ENCODE assay signal across 15 cellular contexts in genomic region chr15:49171790-49172189, GRCh38. TPM values are rescaled to one million over a fixed set of nuclear protein-coding genes. Genes with fewer than 3 reads are reported as not detected.
A peak's percentile ranks its signal among the peaks of the same experiment; 100 is the strongest.
DNase-seq lines count a peak whose midpoint lies in the region; ATAC-seq, FAIRE-seq and TF ChIP-seq lines count a peak whose summit lies in the region.
"Had no signal": no experiment of that assay in that cellular context is flagged by ENCODE, and none has a peak within 500 bp of the region (broad histone marks: within the 10 kb centered on the region; RNA-seq: fewer than 3 reads in every experiment).

No MANE protein-coding gene starts in this region.

- CTCF ChIA-PET in CD4-positive, alpha-beta T cell (lab: Charles Lee) = interaction anchor here (0.9 kb wide), 1 partner anchor 26 kb away, joined by 3 read pairs; no protein-coding TSS in a partner anchor
- CTCF ChIA-PET in activated CD4-positive, alpha-beta memory T cell treated with anti-CD3 and anti-CD28 coated beads for 36 hours (lab: Charles Lee) = interaction anchor here (1.2 kb wide), 1 partner anchor 26 kb away, joined by 3 read pairs; no protein-coding TSS in a partner anchor

- H3K4me3 ChIP-seq in keratinocyte (ENCODE audit: control insufficient read depth in 2 of 3, extremely low read depth in 1 of 3, insufficient read depth in 2 of 3, low read depth in 1 of 3, low read length in 3 of 3) = peak overlapping the region in 1 of 3 experiments; percentile 93

- H3K27ac Mint-ChIP-seq in CD4-positive, alpha-beta T cell = peak overlapping the region; percentile 93
- H3K27ac Mint-ChIP-seq in H9 = no peak overlapping the region
- H3K27ac Mint-ChIP-seq in activated CD4-positive, alpha-beta memory T cell treated with anti-CD3 and anti-CD28 coated beads for 36 hours = no peak overlapping the region

- no peak for ATAC-seq in CD4-positive, alpha-beta T cell (ENCODE audit: poor library complexity)
- ATAC-seq: esophagus mucosa had no signal

- intact Hi-C loops in CD4-positive, alpha-beta T cell (cut with DNase I, micrococcal nuclease) = loop anchor here (2.0 to 10.0 kb wide), 4 partner anchors 17 to 1183 kb away; partner anchors contain the start of genes CEP152 (in 1 of the 2), COPS2 (in 1 of the 2), DTWD1 (in 1 of the 2) and FAM227B (in 1 of the 2)
- intact Hi-C loops in activated CD4-positive, alpha-beta memory T cell treated with anti-CD3 and anti-CD28 coated beads for 36 hours (cut with micrococcal nuclease) = loop anchor here (2.0 to 5.0 kb wide), 3 partner anchors 125 to 451 kb away; partner anchors contain the start of genes DTWD1, EID1, FAM227B and SECISBP2L

- no peaks in the 10 kb centered on the region for H3K23me2 ChIP-seq in H9 (ENCODE audit: insufficient read length, low read depth, low read length, poor library complexity, severe bottlenecking)

- H3K4me2 ChIP-seq in H9 (ENCODE audit: insufficient read depth, insufficient read length, low read length) = no peak overlapping the region
- H3K4me2 ChIP-seq in keratinocyte (ENCODE audit: control insufficient read depth, extremely low read depth, insufficient read depth, low read depth, low read length) = peak overlapping the region; percentile 73

- no peak overlapping the region for H3K18ac ChIP-seq in H9 (ENCODE audit: insufficient read length, low read depth, low read length)

- no peak for FAIRE-seq in keratinocyte (lab: Jason Lieb, UNC)
- FAIRE-seq: HTR-8/SVneo had no signal

- H3K79me2 ChIP-seq in H9 (ENCODE audit: insufficient read depth, low read length) (no peaks in the 10 kb centered on the region), keratinocyte (ENCODE audit: control insufficient read depth, insufficient read depth, low read length) (peaks cover 32% of the 10 kb centered on the region)

- H2BK20ac ChIP-seq in H9 (ENCODE audit: low read depth, low read length, poor library complexity, severe bottlenecking) = no peak overlapping the region

- dilution Hi-C loops in keratinocyte (cut with MboI; ENCODE audit: extremely low pct_ligation_motif_present, low sequenced_read_pairs) = no loop called here

- H3K27ac ChIP-seq in CD4-positive, alpha-beta T cell (ENCODE audit: low read depth, low read length) = no peak overlapping the region
- H3K27ac ChIP-seq in H9 (ENCODE audit: insufficient read length, low read depth, low read length) = no peak overlapping the region
- no peak overlapping the region for H3K27ac ChIP-seq in keratinocyte (ENCODE audit: control insufficient read depth, insufficient read depth, low read length)
- H3K27ac ChIP-seq: thyroid gland had no signal

- H3K56ac ChIP-seq in H9 (ENCODE audit: insufficient read length, low read depth, low read length) = no peak overlapping the region

- no peaks in the 10 kb centered on the region for H3K27me3 ChIP-seq in CD4-positive, alpha-beta T cell (ENCODE audit: control insufficient read depth, insufficient read depth, low read length)
- H3K27me3 ChIP-seq in H9 (ENCODE audit: insufficient read depth, low read length) (no peaks in the 10 kb centered on the region), keratinocyte (ENCODE audit: control insufficient read depth, extremely low read depth, insufficient read depth, low read length) (no peaks in the 10 kb centered on the region)
- H3K27me3 ChIP-seq: thyroid gland had no signal

- no peak overlapping the region for H2AK5ac ChIP-seq in H9 (ENCODE audit: insufficient read length, low read length)

- H2BK12ac ChIP-seq in H9 (ENCODE audit: insufficient read length, low read depth, low read length) = no peak overlapping the region

- no peaks in the 10 kb centered on the region for H3K9me3 ChIP-seq in CD4-positive, alpha-beta T cell (ENCODE audit: control insufficient read depth, low read length)
- H3K9me3 ChIP-seq in H9 (ENCODE audit: control insufficient read depth, low read depth, low read length) = no peaks in the 10 kb centered on the region
- H3K9me3 ChIP-seq in keratinocyte (ENCODE audit: control insufficient read depth, low read depth, low read length) = no peaks in the 10 kb centered on the region
- H3K9me3 ChIP-seq: thyroid gland had no signal

- TF ChIP-seq CTCF in CD4-positive, alpha-beta T cell (IDR thresholded peaks at IDR 0.05) = no peak
- TF ChIP-seq CTCF in H9 (conservative IDR thresholded peaks at IDR 0.05) (no peak), keratinocyte (optimal IDR thresholded peaks at IDR 0.05 in 1 of 3, IDR thresholded peaks at IDR 0.05 in 1 of 3, conservative IDR thresholded peaks at IDR 0.05 in 1 of 3; ENCODE audit: extremely low read depth in 1 of 3, insufficient read depth in 2 of 3, low read length in 3 of 3) (no peak)

- H4K5ac ChIP-seq in H9 (ENCODE audit: insufficient read length, low read depth, low read length) = no peak overlapping the region

- H3K9me3 Mint-ChIP-seq in CD4-positive, alpha-beta T cell = no peaks in the 10 kb centered on the region
- peaks cover 13 to 17% of the 10 kb centered on the region in 2 experiments; a peak in 4 of 5 replicates for H3K9me3 Mint-ChIP-seq in H9
- no peaks in the 10 kb centered on the region for H3K9me3 Mint-ChIP-seq in activated CD4-positive, alpha-beta memory T cell treated with anti-CD3 and anti-CD28 coated beads for 36 hours

- H3K4ac ChIP-seq in H9 (ENCODE audit: low read depth, low read length) = no peak overlapping the region

- H3K9ac ChIP-seq in H9 (ENCODE audit: extremely low read depth, insufficient read length, low read length) (no peak overlapping the region), keratinocyte (ENCODE audit: control insufficient read depth, extremely low read depth, insufficient read depth, low read length) (no peak overlapping the region)

- peaks cover 10% of the 10 kb centered on the region for H3K36me3 Mint-ChIP-seq in CD4-positive, alpha-beta T cell (ENCODE audit: low read depth)
- H3K36me3 Mint-ChIP-seq in H9 (ENCODE audit: insufficient read depth in 1 of 3, low read depth in 3 of 3) = peaks cover 15 to 16% (median 16%) of the 10 kb centered on the region in 3 experiments
- no peaks in the 10 kb centered on the region for H3K36me3 Mint-ChIP-seq in activated CD4-positive, alpha-beta memory T cell treated with anti-CD3 and anti-CD28 coated beads for 36 hours

- H3K4me1 ChIP-seq in H9 (ENCODE audit: insufficient read depth, low read length) (no peaks in the 10 kb centered on the region), keratinocyte (ENCODE audit: control insufficient read depth, extremely low read depth, insufficient read depth, low read length) (peaks cover 13% of the 10 kb centered on the region)

- H3K14ac ChIP-seq in H9 (ENCODE audit: insufficient read depth, low read length) = no peak overlapping the region

- H3K79me1 ChIP-seq in H9 (ENCODE audit: insufficient read depth, low read depth, low read length, poor library complexity, severe bottlenecking) = no peaks in the 10 kb centered on the region

- peaks cover 62% of the 10 kb centered on the region for H3K4me1 Mint-ChIP-seq in CD4-positive, alpha-beta T cell (ENCODE audit: low read depth)
- peaks cover 5 to 7% of the 10 kb centered on the region in 2 experiments; a peak in 3 of 4 replicates for H3K4me1 Mint-ChIP-seq in H9
- peaks cover 30% of the 10 kb centered on the region for H3K4me1 Mint-ChIP-seq in activated CD4-positive, alpha-beta memory T cell treated with anti-CD3 and anti-CD28 coated beads for 36 hours (ENCODE audit: low read depth)

- H2BK5ac ChIP-seq in H9 (ENCODE audit: insufficient read length, low read length) = no peak overlapping the region

- no CpG with 5 or more reads among the region's 12 CpGs for WGBS in H9 (ENCODE audit: extremely low coverage, insufficient read length, low lambda C conversion rate)

- H3K4me3 Mint-ChIP-seq in CD4-positive, alpha-beta T cell = peak overlapping the region; percentile 92
- peak overlapping the region; percentile 30 to 53; a peak in 3 of 5 replicates for H3K4me3 Mint-ChIP-seq in H9
- H3K4me3 Mint-ChIP-seq in activated CD4-positive, alpha-beta memory T cell treated with anti-CD3 and anti-CD28 coated beads for 36 hours = peak overlapping the region; percentile 87

- H3K9me1 ChIP-seq in keratinocyte (ENCODE audit: control insufficient read depth, extremely low read depth, insufficient read depth, low read length) = no peaks in the 10 kb centered on the region

- H2BK15ac ChIP-seq in H9 (ENCODE audit: low read depth, low read length) = no peak overlapping the region

- no peaks in the 10 kb centered on the region for H3K27me3 Mint-ChIP-seq in CD4-positive, alpha-beta T cell
- peaks cover 6% of the 10 kb centered on the region for H3K27me3 Mint-ChIP-seq in H9 (ENCODE audit: low read depth)
- no peaks in the 10 kb centered on the region for H3K27me3 Mint-ChIP-seq in activated CD4-positive, alpha-beta memory T cell treated with anti-CD3 and anti-CD28 coated beads for 36 hours

- H3K36me3 ChIP-seq in keratinocyte (ENCODE audit: control insufficient read depth in 2 of 2, extremely low read depth in 1 of 2, insufficient read depth in 2 of 2, low read length in 2 of 2) = no peaks in the 10 kb centered on the region
- H3K36me3 ChIP-seq: thyroid gland had no signal

- no peak overlapping the region for H3T11ph ChIP-seq in H9 (ENCODE audit: low read length)

- POLR2A ChIA-PET in CD4-positive, alpha-beta T cell (lab: Charles Lee) = interaction anchor here (0.6 to 3.0 kb wide), 3 partner anchors 13 to 152 kb away, joined by 3 to 15 read pairs (median 3); partner anchors contain the start of gene COPS2
- POLR2A ChIA-PET in activated CD4-positive, alpha-beta memory T cell treated with anti-CD3 and anti-CD28 coated beads for 36 hours (lab: Charles Lee) = interaction anchor here (0.7 to 1.0 kb wide), 2 partner anchors 16 to 167 kb away, joined by 3 to 5 read pairs; partner anchors contain the start of gene COPS2

- no peak overlapping the region for H4K8ac ChIP-seq in H9 (replicated peaks; ENCODE audit: insufficient read length, low read depth, low read length)

- DNase-seq in CD4-positive, alpha-beta T cell = no peak
- DNase-seq in H9 = no peak
- DNase-seq in activated CD4-positive, alpha-beta memory T cell treated with anti-CD3 and anti-CD28 coated beads for 36 hours = no peak
- DNase-seq in keratinocyte (ENCODE audit: low read depth, low spot score) = no peak
- DNase-seq in NOMO-1 treated with dmso at 0.1 percent for 144 hours (lab: John Stamatoyannopoulos, UW; ENCODE audit: unreplicated experiment) = no peak
- no peak for DNase-seq in NCI-H187 treated with DMSO at 0.1 percent for 48 hours (lab: John Stamatoyannopoulos, UW)
- DNase-seq in activated effector memory CD4-positive, alpha-beta T cell treated with anti-CD3 and anti-CD28 coated beads, Interleukin-2, amount 50 U/mL, for 16 hours = no peak
- DNase-seq in DMS53 treated with DMSO at 0.1 percent for 48 hours (lab: John Stamatoyannopoulos, UW; ENCODE audit: unreplicated experiment) = no peak
- DNase-seq: COR-L47, NCI-H526, nucleus accumbens, SIG-M5, thyroid gland had no signal

- no peak overlapping the region for H2BK120ac ChIP-seq in H9 (ENCODE audit: low read depth, low read length, poor library complexity, severe bottlenecking)

- no peak overlapping the region for H4K91ac ChIP-seq in H9 (ENCODE audit: insufficient read length, low read depth, low read length)

- no peak overlapping the region for H3K23ac ChIP-seq in H9 (ENCODE audit: insufficient read length, low read depth, low read length)

- H4K20me1 ChIP-seq in H9 (ENCODE audit: control insufficient read depth, insufficient read depth, insufficient read length) (no peaks in the 10 kb centered on the region), keratinocyte (ENCODE audit: control insufficient read depth, extremely low read depth, insufficient read depth, low read length) (no peaks in the 10 kb centered on the region)

- H2AFZ ChIP-seq in H9 (ENCODE audit: low read length) = no peak overlapping the region
- no peak overlapping the region for H2AFZ ChIP-seq in keratinocyte (ENCODE audit: control insufficient read depth, low read length)

RNA-seq across cellular contexts. Expression of gene GALK2, which starts 1.7 kb away (rescaled TPM):
- total RNA-seq in CD4-positive, alpha-beta T cell = 10 to 100 TPM; 11.5 to 11.9 TPM
- 12.4 and 13.7 TPM in 2 replicates for total RNA-seq in H9 (2021)
- total RNA-seq in activated CD4-positive, alpha-beta memory T cell treated with anti-CD3 and anti-CD28 coated beads for 36 hours = 10 to 100 TPM; 31.1 to 33.1 TPM
- 20.7 to 29.7 TPM (median 29.7 TPM) in 3 replicates for polyA plus RNA-seq in keratinocyte
- polyA plus RNA-seq in keratinocyte (2011; ENCODE audit: low read depth) = 14.3 TPM
- 14.9 and 19.7 TPM in 2 replicates for polyA plus RNA-seq in keratinocyte (2011; cell fraction: cytosol; rRNA removed)
- polyA plus RNA-seq in keratinocyte (2011; cell fraction: nucleus; rRNA removed) = 21.6 and 24.9 TPM in 2 replicates
- polyA plus RNA-seq in keratinocyte (2012; ENCODE audit: low replicate concordance) = 19.6 and 22.5 TPM in 2 replicates
- polyA minus RNA-seq in keratinocyte = 16.0 to 35.2 TPM (median 29.2 TPM) in 3 replicates
- 10.7 TPM for polyA minus RNA-seq in keratinocyte (2011; cell fraction: cytosol; rRNA and poly(A)+ RNA removed)
- 19.0 and 26.9 TPM in 2 replicates for polyA minus RNA-seq in keratinocyte (2011; cell fraction: nucleus; rRNA and poly(A)+ RNA removed)

RNA-seq across cellular contexts. Expression of gene COPS2, which starts 16.4 kb away (rescaled TPM):
- 100 to 1,000 TPM; 131 to 136 TPM for total RNA-seq in CD4-positive, alpha-beta T cell
- 88.3 and 89.5 TPM in 2 replicates for total RNA-seq in H9 (2021)
- 10 to 100 TPM; 79.8 to 80.0 TPM for total RNA-seq in activated CD4-positive, alpha-beta memory T cell treated with anti-CD3 and anti-CD28 coated beads for 36 hours
- 51.3 to 114 TPM (median 52.7 TPM) in 3 replicates for polyA plus RNA-seq in keratinocyte
- 150 TPM for polyA plus RNA-seq in keratinocyte (2011; ENCODE audit: low read depth)
- 49.1 and 109 TPM in 2 replicates for polyA plus RNA-seq in keratinocyte (2011; cell fraction: cytosol; rRNA removed)
- 29.2 and 39.9 TPM in 2 replicates for polyA plus RNA-seq in keratinocyte (2011; cell fraction: nucleus; rRNA removed)
- 68.1 and 69.4 TPM in 2 replicates for polyA plus RNA-seq in keratinocyte (2012; ENCODE audit: low replicate concordance)
- polyA minus RNA-seq in keratinocyte = 10.5 to 62.8 TPM (median 23.2 TPM) in 3 replicates
- polyA minus RNA-seq in keratinocyte (2011; cell fraction: cytosol; rRNA and poly(A)+ RNA removed) = 25.9 TPM
- 13.9 and 32.0 TPM in 2 replicates for polyA minus RNA-seq in keratinocyte (2011; cell fraction: nucleus; rRNA and poly(A)+ RNA removed)

Comparison
In these comparisons a context has a peak if more than half of its experiments do, and no peak if none do; other contexts are left out.
1. H3K4me3 Mint-ChIP-seq: peak in every context shown above with its lines; median percentile 92 in CD4-positive, alpha-beta T cell; 87 in activated CD4-positive, alpha-beta memory T cell treated with anti-CD3 and anti-CD28 coated beads for 36 hours; 42 in H9.